ENCODE assay signal across 1 cellular context in genomic region chr9:93533863-93534262, GRCh38.
TF ChIP-seq lines count a peak whose summit lies in the region.

No MANE protein-coding gene starts in this region.

TF ChIP-seq in GM23338, 12 proteins besides CTCF, POLR2A, EP300 and RAD21:
- no peak for TF ChIP-seq ZNF462 (CRISPR knock-in tag; IDR thresholded peaks at IDR 0.05)
- TF ChIP-seq JUNB (IDR thresholded peaks at IDR 0.05; ENCODE audit: unreplicated experiment): no peak
- no peak for TF ChIP-seq ZNF331 (CRISPR knock-in tag; IDR thresholded peaks at IDR 0.05; ENCODE audit: low read depth)
- TF ChIP-seq CREB1 (CRISPR knock-in tag; IDR thresholded peaks at IDR 0.05; ENCODE audit: low read depth): no peak
- no peak for TF ChIP-seq EZH2phosphoT487 (IDR thresholded peaks at IDR 0.05; ENCODE audit: unreplicated experiment)
- no peak for TF ChIP-seq POLR2AphosphoS5 (IDR thresholded peaks at IDR 0.05; ENCODE audit: low read depth)
- TF ChIP-seq ETS1 (IDR thresholded peaks at IDR 0.05): no peak
- TF ChIP-seq EZH2 (IDR thresholded peaks at IDR 0.05; ENCODE audit: low read depth, unreplicated experiment): no peak
- no peak for TF ChIP-seq STAT1 (IDR thresholded peaks at IDR 0.05; ENCODE audit: unreplicated experiment)
- no peak for TF ChIP-seq ZNF114 (CRISPR knock-in tag; IDR thresholded peaks at IDR 0.05)
- no peak for TF ChIP-seq NANOG (IDR thresholded peaks at IDR 0.05; ENCODE audit: borderline replicate concordance)
